In the genomic region with DNA sequence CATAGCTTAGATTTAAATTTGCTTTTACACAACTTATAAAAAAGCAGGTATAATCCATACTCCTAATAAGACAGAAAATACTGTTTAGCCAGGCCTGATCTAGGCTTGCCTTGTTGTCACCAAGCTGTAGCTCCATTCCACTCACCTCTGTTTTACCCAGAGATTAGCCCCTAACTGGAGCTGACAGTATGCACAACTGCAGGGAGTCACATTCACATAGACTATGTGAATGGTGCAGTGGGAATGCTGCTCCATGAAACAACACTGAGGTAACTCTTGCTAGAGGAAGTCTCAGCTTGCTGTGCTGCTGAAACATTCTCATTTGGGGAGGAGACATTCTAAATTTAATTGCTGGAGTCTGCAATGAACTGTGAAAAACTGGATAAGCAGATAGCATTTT, we compare ENCODE assay signal across 14 cellular contexts.
DNase-seq lines count a peak whose midpoint lies in the region; ATAC-seq and TF ChIP-seq lines count a peak whose summit lies in the region.
"Had no signal": no experiment of that assay in that cellular context is flagged by ENCODE, and none has a peak within 500 bp of the region (broad histone marks: within the 10 kb centered on the region; RNA-seq: fewer than 3 reads in every experiment).

No MANE protein-coding gene starts in this region.

- H3K56ac ChIP-seq in mesendoderm (ENCODE audit: low read length) = no peak overlapping the region

- H3K23ac ChIP-seq in mesendoderm (ENCODE audit: low read length) = no peak overlapping the region

- peak; percentile 6 for DNase-seq in A673 (ENCODE audit: low spot score)
- DNase-seq in NT2/D1 (ENCODE audit: low read depth, low spot score) = peak; percentile 36
- DNase-seq in iPS DF 19.7 (ENCODE audit: low read depth, low spot score) = peak; percentile 70
- peak; percentile 82 for DNase-seq in mesendoderm
- no peak for DNase-seq in activated T-cell treated with anti-CD3 and anti-CD28 coated beads, Interleukin-2, amount 50 U/mL, for 4 hours
- DNase-seq: C1 segment of cervical spinal cord, Karpas-422, NCI-H1105 treated with DMSO at 0.1 percent for 48 hours, NCI-H1930, NCI-H2171, NCI-H446 treated with DMSO at 0.1 percent for 48 hours had no signal

- H4K5ac ChIP-seq in mesendoderm (ENCODE audit: low read length) = no peak overlapping the region

- H3K18ac ChIP-seq in mesendoderm (ENCODE audit: low read length) = no peak overlapping the region

- H3K4ac ChIP-seq in mesendoderm (ENCODE audit: low read depth, low read length) = no peak overlapping the region

- no peak for ATAC-seq in GM18858 (IDR thresholded peaks at IDR 0.05; ENCODE audit: unreplicated experiment)
- ATAC-seq in GM21737 (IDR thresholded peaks at IDR 0.05; ENCODE audit: unreplicated experiment) = no peak
- ATAC-seq in activated T-cell treated with anti-CD3 and anti-CD28 coated beads, Interleukin-2, amount 50 U/mL, for 4 hours = no peak
- no peak for ATAC-seq in HG02759 (IDR thresholded peaks at IDR 0.05; ENCODE audit: unreplicated experiment)

- H3K4me3 ChIP-seq in A673 (ENCODE audit: low read depth, low read length, poor library complexity, severe bottlenecking) (no peak overlapping the region), NT2/D1 (ENCODE audit: insufficient read length, low read depth) (no peak overlapping the region), mesendoderm (ENCODE audit: low read length) (no peak overlapping the region)

- no peak overlapping the region for H2BK5ac ChIP-seq in mesendoderm (ENCODE audit: low read length)

- H3K79me1 ChIP-seq in mesendoderm (ENCODE audit: low read length) = no peaks in the 10 kb centered on the region

- H3K9me3 ChIP-seq in A673 (ENCODE audit: low read depth, low read length, poor library complexity, severe bottlenecking) = peaks cover 9% of the 10 kb centered on the region
- no peaks in the 10 kb centered on the region for H3K9me3 ChIP-seq in NT2/D1 (ENCODE audit: insufficient read depth, low read length)

- POLR2A ChIA-PET in A673 (lab: Charles Lee; ENCODE audit: low non-redundant PET) = no interaction called here

- no peak for TF ChIP-seq CTCF in A673 (conservative IDR thresholded peaks at IDR 0.05; ENCODE audit: low read depth, low read length)

- H3K9ac ChIP-seq in NT2/D1 (ENCODE audit: insufficient read length, low read depth) (no peak overlapping the region), mesendoderm (ENCODE audit: low read length) (no peak overlapping the region)

- no peak overlapping the region for H2BK120ac ChIP-seq in mesendoderm (ENCODE audit: low read depth, low read length)

- no peaks in the 10 kb centered on the region for H3K36me3 Mint-ChIP-seq in activated T-cell treated with anti-CD3 and anti-CD28 coated beads, Interleukin-2, amount 50 U/mL, for 4 hours (ENCODE audit: insufficient read depth)

- BruUV-seq in A673 (replicated peaks; lab: Mats Ljungman, UMichigan) = no TSS peak

- H2BK15ac ChIP-seq in mesendoderm (replicated peaks; ENCODE audit: low read depth) = no peak overlapping the region

- H3K4me1 Mint-ChIP-seq in activated T-cell treated with anti-CD3 and anti-CD28 coated beads, Interleukin-2, amount 50 U/mL, for 4 hours (ENCODE audit: low read depth) = no peaks in the 10 kb centered on the region

- H2AK5ac ChIP-seq in mesendoderm (ENCODE audit: low read length) = no peak overlapping the region

- H3K27me3 Mint-ChIP-seq in activated T-cell treated with anti-CD3 and anti-CD28 coated beads, Interleukin-2, amount 50 U/mL, for 4 hours (ENCODE audit: low read depth) = no peaks in the 10 kb centered on the region

- H3K4me1 ChIP-seq in A673 (ENCODE audit: insufficient read depth, low read length, poor library complexity, severe bottlenecking) (peaks cover 26% of the 10 kb centered on the region), NT2/D1 (ENCODE audit: insufficient read depth, insufficient read length) (no peaks in the 10 kb centered on the region), mesendoderm (ENCODE audit: control insufficient read depth, low read depth, low read length) (no peaks in the 10 kb centered on the region)

- no peak overlapping the region for H4K8ac ChIP-seq in mesendoderm (ENCODE audit: low read depth, low read length)

- no peak overlapping the region for H3K4me3 Mint-ChIP-seq in activated T-cell treated with anti-CD3 and anti-CD28 coated beads, Interleukin-2, amount 50 U/mL, for 4 hours

- no peaks in the 10 kb centered on the region for H3K79me2 ChIP-seq in mesendoderm (ENCODE audit: control insufficient read depth, insufficient read depth, low read length)

- CTCF ChIA-PET in A673 (lab: Charles Lee) = no interaction called here

- intact Hi-C loops in A673 (cut with micrococcal nuclease; ENCODE audit: unreplicated experiment) = no loop called here

- H3K9me3 Mint-ChIP-seq in activated T-cell treated with anti-CD3 and anti-CD28 coated beads, Interleukin-2, amount 50 U/mL, for 4 hours = peaks cover 5% of the 10 kb centered on the region

- H3K27me3 ChIP-seq in A673 (replicated peaks; ENCODE audit: insufficient read depth, low read depth, low read length, poor library complexity) (no peaks in the 10 kb centered on the region), NT2/D1 (ENCODE audit: insufficient read depth, insufficient read length) (no peaks in the 10 kb centered on the region), mesendoderm (ENCODE audit: insufficient read depth, low read length, poor library complexity) (no peaks in the 10 kb centered on the region)

- H3K27ac ChIP-seq in A673 (ENCODE audit: low read depth, low read length, poor library complexity, severe bottlenecking) (no peak overlapping the region), mesendoderm (ENCODE audit: low read depth, low read length) (no peak overlapping the region)

- no peak overlapping the region for H3K4me2 ChIP-seq in mesendoderm (ENCODE audit: low read length)

- no peaks in the 10 kb centered on the region for H3K36me3 ChIP-seq in A673 (ENCODE audit: insufficient read depth, low read length, poor library complexity, severe bottlenecking)
- H3K36me3 ChIP-seq in NT2/D1 (ENCODE audit: insufficient read depth, insufficient read length, low read length) = no peaks in the 10 kb centered on the region
- no peaks in the 10 kb centered on the region for H3K36me3 ChIP-seq in mesendoderm (ENCODE audit: control insufficient read depth, insufficient read depth, low read length)
